ENCODE assay signal across 32 cellular contexts in genomic region chr18:56910967-56911366, GRCh38.
A peak's percentile ranks its signal among the peaks of the same experiment; 100 is the strongest.
DNase-seq lines count a peak whose midpoint lies in the region; ATAC-seq and TF ChIP-seq lines count a peak whose summit lies in the region.
"Had no signal": no experiment of that assay in that cellular context is flagged by ENCODE, and none has a peak within 500 bp of the region (broad histone marks: within the 10 kb centered on the region; RNA-seq: fewer than 3 reads in every experiment).

No MANE protein-coding gene starts in this region.

- no peaks in the 10 kb centered on the region for H3K36me3 ChIP-seq in HEK293 (ENCODE audit: control insufficient read depth in 2 of 2, insufficient read depth in 1 of 2, low read length in 2 of 2)
- H3K36me3 ChIP-seq in smooth muscle cell (ENCODE audit: low read depth) = no peaks in the 10 kb centered on the region
- H3K36me3 ChIP-seq: cardiac muscle cell, gastroesophageal sphincter, HAP-1 had no signal

- H3K4me2 ChIP-seq in smooth muscle cell = no peak overlapping the region
- H3K4me2 ChIP-seq: PC-9 had no signal

- 24% methylated on average over 4 of the region's 4 CpGs for WGBS in smooth muscle cell (ENCODE audit: low lambda C conversion rate)

- no peak overlapping the region for H3K4me3 ChIP-seq in HEK293 (ENCODE audit: low read depth, low read length)
- no peak overlapping the region for H3K4me3 ChIP-seq in smooth muscle cell
- H3K4me3 ChIP-seq: cardiac muscle cell, gastroesophageal sphincter, GM12878, HAP-1, PC-9, psoas muscle had no signal

- POLR2A ChIA-PET in HEK293 (lab: Yijun Ruan, JAX) = no interaction called here

- H3K4me1 ChIP-seq in HEK293 (ENCODE audit: control insufficient read depth, insufficient read depth, low read length) (no peaks in the 10 kb centered on the region), smooth muscle cell (ENCODE audit: low read depth) (peaks cover 6% of the 10 kb centered on the region)
- H3K4me1 ChIP-seq: gastroesophageal sphincter, HAP-1 had no signal

- no peaks in the 10 kb centered on the region for H3K79me2 ChIP-seq in smooth muscle cell (ENCODE audit: low read depth)

- peak; percentile 65 for DNase-seq in COR-L47 (lab: John Stamatoyannopoulos, UW)
- DNase-seq in NCI-H748 treated with DMSO at 0.1 percent for 48 hours (lab: John Stamatoyannopoulos, UW) = peak; percentile 95
- peak; percentile 8 for DNase-seq in iPS-NIHi11 (ENCODE audit: low spot score)
- DNase-seq in smooth muscle cell (lab: John Stamatoyannopoulos, UW; ENCODE audit: unreplicated experiment) = no peak
- no peak for DNase-seq in activated effector memory CD4-positive, alpha-beta T cell treated with anti-CD3 and anti-CD28 coated beads, Interleukin-2, amount 50 U/mL, for 16 hours
- DNase-seq: activated CD4-positive, alpha-beta T cell treated with anti-CD3 and anti-CD28 coated beads, Interleukin-2, amount 50 U/mL, for 4 hours; activated CD8-positive, alpha-beta memory T cell treated with anti-CD3 and anti-CD28 coated beads, Interleukin-2, amount 10 ng/mL, durations not matched to agents 7 days and 5 days; activated naive CD4-positive, alpha-beta T cell; activated naive CD8-positive, alpha-beta T cell treated with anti-CD3 and anti-CD28 coated beads, Interleukin-2, amount 50 U/mL, for 24 hours; activated T-cell treated with anti-CD3 and anti-CD28 coated beads, Interleukin-2, amount 50 U/mL, for 48 hours; CD8-positive, alpha-beta T cell; DMS 273 treated with DMSO at 0.1 percent for 48 hours; effector CD4-positive, alpha-beta T cell; hippocampal formation; Kasumi-1; left ventricle myocardium superior; naive B cell; NCI-H187 treated with DMSO at 0.1 percent for 48 hours; NK-92 treated with Interleukin-12 subunit alpha and Interleukin-12 subunit beta, amount 100 ng/mL, for 24 hours; PC-9; psoas muscle; T-helper 17 cell had no signal

- H3K27ac ChIP-seq in HEK293 (ENCODE audit: extremely low read depth, low read depth, low read length) (no peak overlapping the region), smooth muscle cell (ENCODE audit: low read depth) (no peak overlapping the region)
- H3K27ac ChIP-seq: cardiac muscle cell, gastroesophageal sphincter, PC-9, psoas muscle had no signal

- no peak overlapping the region for H2AFZ ChIP-seq in smooth muscle cell (ENCODE audit: low read depth)
- H2AFZ ChIP-seq: PC-9 had no signal

- H3F3A ChIP-seq in smooth muscle cell (ENCODE audit: low read depth) = no peaks in the 10 kb centered on the region

- H3K9ac ChIP-seq in smooth muscle cell (ENCODE audit: low read depth) = no peak overlapping the region

- H3K9me3 ChIP-seq in HEK293 (ENCODE audit: control insufficient read depth, insufficient read depth, low read depth, low read length) (no peaks in the 10 kb centered on the region), smooth muscle cell (replicated peaks; ENCODE audit: low read depth) (no peaks in the 10 kb centered on the region)
- H3K9me3 ChIP-seq: gastroesophageal sphincter, HAP-1, psoas muscle had no signal

- CTCF ChIA-PET in HEK293 (lab: Yijun Ruan, JAX) = interaction anchor here (1.3 to 1.4 kb wide), 2 partner anchors 19 to 122 kb away, joined by 3 to 4 read pairs; no protein-coding TSS in a partner anchor

- no peaks in the 10 kb centered on the region for H3K27me3 ChIP-seq in smooth muscle cell (ENCODE audit: low read depth)
- H3K27me3 ChIP-seq: cardiac muscle cell, gastroesophageal sphincter had no signal

- no peak for TF ChIP-seq CTCF in HEK293 (tag by site-specific recombination; IDR thresholded peaks at IDR 0.05)
- TF ChIP-seq CTCF in smooth muscle cell (IDR thresholded peaks at IDR 0.05; ENCODE audit: borderline replicate concordance, insufficient read depth, poor library complexity, severe bottlenecking) = no peak

- ATAC-seq in GM19395 (IDR thresholded peaks at IDR 0.05; ENCODE audit: unreplicated experiment) (no peak), HG03039 (IDR thresholded peaks at IDR 0.05; ENCODE audit: unreplicated experiment) (no peak)
- ATAC-seq: activated CD4-positive, CD25-positive, alpha-beta regulatory T cell treated with anti-CD3 and anti-CD28 coated beads, Interleukin-2, amount 50 U/mL, for 24 hours; activated CD8-positive, alpha-beta memory T cell treated with anti-CD3 and anti-CD28 coated beads, Interleukin-2, amount 10 ng/mL, durations not matched to agents 7 days and 5 days; activated naive CD8-positive, alpha-beta T cell treated with anti-CD3 and anti-CD28 coated beads, Interleukin-2, amount 50 U/mL, for 24 hours; CD8-positive, alpha-beta T cell; gastroesophageal sphincter; left ventricle myocardium superior; psoas muscle; Right ventricle myocardium inferior; SK-N-SH treated with all-trans-retinoic acid at 6 μM for 48 hours; T-helper 17 cell had no signal

- no peaks in the 10 kb centered on the region for H4K20me1 ChIP-seq in smooth muscle cell (ENCODE audit: low read depth)

TF ChIP-seq in HEK293, 187 proteins besides CTCF, POLR2A, EP300 and RAD21:
- 0 out of 2 replicates have a peak, but pooled peaks have one; percentile 20 for TF ChIP-seq OSR2 (tag by site-specific recombination; IDR thresholded peaks at IDR 0.05)
- TF ChIP-seq ZNF555 (tag by site-specific recombination; conservative IDR thresholded peaks at IDR 0.05) = no peak
- TF ChIP-seq ZNF776 (tag by site-specific recombination; IDR thresholded peaks at IDR 0.05; ENCODE audit: borderline replicate concordance) = no peak
- no peak for TF ChIP-seq ZNF548 (tag by site-specific recombination; IDR thresholded peaks at IDR 0.05)
- peak; percentile 37; the same call in 1 of the 2 replicates for TF ChIP-seq FEZF1 (tag by site-specific recombination; IDR thresholded peaks at IDR 0.05)
- TF ChIP-seq ZNF146 (tag by site-specific recombination; IDR thresholded peaks at IDR 0.05) = no peak

Comparison
In these comparisons a context has a peak if more than half of its experiments do, and no peak if none do; other contexts are left out.
1. DNase-seq: peak in COR-L47 (single experiment), NCI-H748 treated with DMSO at 0.1 percent for 48 hours (single experiment) and iPS-NIHi11 (single experiment); none in smooth muscle cell (single experiment) and activated effector memory CD4-positive, alpha-beta T cell treated with anti-CD3 and anti-CD28 coated beads, Interleukin-2, amount 50 U/mL, for 16 hours (single experiment).